Comparison of ENCODE assay signal across 1 cellular context in the genomic region with DNA sequence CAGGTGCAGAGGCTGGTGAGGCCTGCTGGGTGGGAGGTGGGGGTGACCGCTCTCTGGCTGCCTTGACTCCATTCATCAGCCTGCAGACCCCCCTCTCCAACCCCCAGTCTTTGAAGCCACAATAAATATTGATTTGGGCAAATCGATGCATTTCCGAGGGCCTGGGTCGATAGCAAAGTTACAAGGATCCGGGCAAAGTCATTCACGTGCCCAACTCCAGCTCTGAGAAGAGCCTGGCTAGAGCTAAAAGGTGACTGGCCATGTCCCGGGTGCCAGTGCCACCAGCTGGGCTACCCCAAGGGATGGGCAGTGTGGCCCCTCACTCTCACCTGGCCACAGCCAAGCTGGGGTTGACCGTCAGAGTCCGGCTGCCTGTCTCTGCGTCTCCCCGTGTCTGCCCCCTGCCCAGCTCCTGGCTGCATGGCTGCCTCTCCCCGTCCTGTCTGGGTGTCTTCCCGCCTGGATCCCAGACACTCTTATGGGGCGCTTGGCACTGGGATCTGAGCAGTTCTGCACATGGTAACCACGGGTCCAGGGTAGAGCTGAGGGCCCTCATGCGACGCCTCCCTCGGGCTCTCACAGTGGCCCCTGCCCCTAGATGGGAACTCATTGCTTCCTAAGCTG.
TF ChIP-seq lines count a peak whose summit lies in the region.

No MANE protein-coding gene starts in this region.

TF ChIP-seq in HepG2, 621 proteins besides CTCF, POLR2A, EP300 and RAD21:
- TF ChIP-seq STAT5B (CRISPR knock-in tag; IDR thresholded peaks at IDR 0.05) (no peak), KAT2B (IDR thresholded peaks at IDR 0.05; ENCODE audit: borderline replicate concordance, low read depth, low read length) (peak; percentile 71; the same call in 1 of the 2 replicates)
